ENCODE assay signal across 17 cellular contexts in the genomic region with DNA sequence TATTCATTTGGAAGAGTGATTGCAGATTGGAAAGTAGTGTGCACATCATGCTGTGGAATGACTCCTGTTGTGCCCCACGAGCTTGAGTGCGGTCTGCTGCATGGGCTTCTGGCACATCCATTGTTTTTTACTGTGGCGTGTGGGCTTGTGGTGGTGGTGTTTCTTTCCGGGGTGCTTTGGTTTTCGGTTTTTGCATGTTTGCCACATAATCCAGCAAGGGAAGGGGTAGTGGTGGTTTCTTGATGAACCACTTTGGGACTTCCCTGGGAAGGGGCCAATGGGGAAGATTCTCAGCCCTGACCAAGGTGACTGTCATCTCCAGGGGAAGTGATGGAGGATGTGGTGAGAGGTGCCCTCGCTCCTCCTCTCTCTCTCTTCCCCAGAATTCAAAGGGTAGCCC. TPM values are rescaled to one million over a fixed set of nuclear protein-coding genes. Genes with fewer than 3 reads are reported as not detected.
DNase-seq lines count a peak whose midpoint lies in the region.
"Had no signal": no experiment of that assay in that cellular context is flagged by ENCODE, and none has a peak within 500 bp of the region (broad histone marks: within the 10 kb centered on the region; RNA-seq: fewer than 3 reads in every experiment).

No MANE protein-coding gene starts in this region.

- peak; percentile 15 to 56 (median 37) for DNase-seq in CD4-positive, alpha-beta memory T cell
- peak; percentile 66 for DNase-seq in MV-4-11 (lab: John Stamatoyannopoulos, UW)
- DNase-seq in activated naive CD4-positive, alpha-beta T cell treated with anti-CD3 and anti-CD28 coated beads, Interleukin-2, amount 10 ng/mL, durations not matched to agents 7 days and 5 days, result peak; percentile 41
- DNase-seq in stimulated activated CD4-positive, alpha-beta T cell treated with anti-CD3 and anti-CD28 coated beads, Interleukin-4, amount 100 ng/mL, for 24 hours, result peak; percentile 42
- no peak for DNase-seq in NCI-H2227 treated with DMSO at 0.1 percent for 48 hours (lab: John Stamatoyannopoulos, UW)
- no peak for DNase-seq in activated effector memory CD4-positive, alpha-beta T cell treated with Interleukin-2 at 50 U/mL for 16 hours
- DNase-seq in KBM-7, result no peak
- DNase-seq: NCI-H1436, NCI-H446 treated with DMSO at 0.1 percent for 48 hours, OCI-M1, right lobe of liver had no signal

- peaks cover 64% of the 10 kb centered on the region for H3K36me3 ChIP-seq in CD4-positive, alpha-beta memory T cell (ENCODE audit: insufficient read depth, low read length)

- peak overlapping the region; percentile 7 for H3K27ac ChIP-seq in CD4-positive, alpha-beta memory T cell (ENCODE audit: low read depth, low read length)
- H3K27ac ChIP-seq: C4-2B, cardiac muscle cell, gastroesophageal sphincter, KMS-11, right lobe of liver, tibial artery had no signal

- H3K36me3 Mint-ChIP-seq in CD4-positive, alpha-beta memory T cell, result peaks cover 60 to 84% of the 10 kb centered on the region in 2 donors
- H3K36me3 Mint-ChIP-seq in activated naive CD4-positive, alpha-beta T cell treated with anti-CD3 and anti-CD28 coated beads, Interleukin-2, amount 10 ng/mL, durations not matched to agents 7 days and 5 days, result peaks cover 66% of the 10 kb centered on the region

- in situ Hi-C loops in KBM-7 (cut with MboI; ENCODE audit: low pct_unique_long_range_greater_than_20kb, low sequenced_read_pairs), result no loop called here

- peaks cover 41% of the 10 kb centered on the region for H3K4me1 ChIP-seq in CD4-positive, alpha-beta memory T cell (ENCODE audit: insufficient read depth, low read length)
- H3K4me1 ChIP-seq: gastroesophageal sphincter, right lobe of liver, tibial artery had no signal

- CTCF ChIA-PET in CD4-positive, alpha-beta memory T cell (lab: Charles Lee; ENCODE audit: partially characterized antibody), result interaction anchor here (1.3 kb wide), 1 partner anchor 18 kb away, joined by 4 read pairs; no protein-coding TSS in a partner anchor
- CTCF ChIA-PET in activated naive CD4-positive, alpha-beta T cell treated with anti-CD3 and anti-CD28 coated beads, Interleukin-2, amount 10 ng/mL, durations not matched to agents 7 days and 5 days (lab: Charles Lee), result interaction anchor here (0.9 kb wide), 1 partner anchor 139 kb away, joined by 4 read pairs; no protein-coding TSS in a partner anchor

- peak overlapping the region; percentile 58 to 92 (median 76) for H3K27ac Mint-ChIP-seq in CD4-positive, alpha-beta memory T cell
- peak overlapping the region; percentile 85 for H3K27ac Mint-ChIP-seq in activated naive CD4-positive, alpha-beta T cell treated with anti-CD3 and anti-CD28 coated beads, Interleukin-2, amount 10 ng/mL, durations not matched to agents 7 days and 5 days

- peak overlapping the region in 3 of 8 donors; percentile 1 to 41 (median 30) for H3K4me3 Mint-ChIP-seq in CD4-positive, alpha-beta memory T cell
- no peak overlapping the region for H3K4me3 Mint-ChIP-seq in activated naive CD4-positive, alpha-beta T cell treated with anti-CD3 and anti-CD28 coated beads, Interleukin-2, amount 10 ng/mL, durations not matched to agents 7 days and 5 days
- H3K4me3 Mint-ChIP-seq: memory B cell had no signal

- no peaks in the 10 kb centered on the region for H3K27me3 ChIP-seq in CD4-positive, alpha-beta memory T cell (ENCODE audit: insufficient read depth, low read length)
- H3K27me3 ChIP-seq: cardiac muscle cell, gastroesophageal sphincter, right lobe of liver, tibial artery had no signal

- H3K4me1 Mint-ChIP-seq in CD4-positive, alpha-beta memory T cell, result peaks cover 28 to 51% (median 38%) of the 10 kb centered on the region in 4 donors
- H3K4me1 Mint-ChIP-seq in activated naive CD4-positive, alpha-beta T cell treated with anti-CD3 and anti-CD28 coated beads, Interleukin-2, amount 10 ng/mL, durations not matched to agents 7 days and 5 days, result peaks cover 80% of the 10 kb centered on the region

- no peaks in the 10 kb centered on the region for H3K27me3 Mint-ChIP-seq in CD4-positive, alpha-beta memory T cell
- H3K27me3 Mint-ChIP-seq in activated naive CD4-positive, alpha-beta T cell treated with anti-CD3 and anti-CD28 coated beads, Interleukin-2, amount 10 ng/mL, durations not matched to agents 7 days and 5 days, result no peaks in the 10 kb centered on the region
- H3K27me3 Mint-ChIP-seq: memory B cell had no signal

- intact Hi-C loops in CD4-positive, alpha-beta memory T cell (cut with micrococcal nuclease), result no loop called here

- POLR2A ChIA-PET in CD4-positive, alpha-beta memory T cell (lab: Charles Lee; ENCODE audit: partially characterized antibody), result no interaction called here

- no peaks in the 10 kb centered on the region for H3K9me3 ChIP-seq in CD4-positive, alpha-beta memory T cell (ENCODE audit: control insufficient read depth in 1 of 2, low read length in 2 of 2)
- H3K9me3 ChIP-seq: gastroesophageal sphincter, right lobe of liver, tibial artery had no signal

- H3K4me3 ChIP-seq in CD4-positive, alpha-beta memory T cell (ENCODE audit: low read length in 2 of 2), result no peak overlapping the region
- H3K4me3 ChIP-seq: cardiac muscle cell, gastroesophageal sphincter, right lobe of liver, tibial artery had no signal

- no peaks in the 10 kb centered on the region for H3K9me3 Mint-ChIP-seq in CD4-positive, alpha-beta memory T cell
- H3K9me3 Mint-ChIP-seq in activated naive CD4-positive, alpha-beta T cell treated with anti-CD3 and anti-CD28 coated beads, Interleukin-2, amount 10 ng/mL, durations not matched to agents 7 days and 5 days, result no peaks in the 10 kb centered on the region
- H3K9me3 Mint-ChIP-seq: memory B cell had no signal

RNA-seq across cellular contexts. Expression of a gene that starts 57.0 kb away (rescaled TPM):
- 10 to 100 TPM; 51.3 to 52.4 TPM for total RNA-seq in CD4-positive, alpha-beta memory T cell
- polyA plus RNA-seq in CD4-positive, alpha-beta memory T cell, result 10 to 100 TPM; 32.4 to 40.8 TPM

RNA-seq across cellular contexts. Expression of a gene that starts 57.1 kb away (rescaled TPM):
- total RNA-seq in CD4-positive, alpha-beta memory T cell, result 10 to 100 TPM; 43.5 to 47.2 TPM
- polyA plus RNA-seq in CD4-positive, alpha-beta memory T cell, result 10 to 100 TPM; 41.8 to 48.8 TPM

Comparison
In these comparisons a context has a peak if more than half of its experiments do, and no peak if none do; other contexts are left out.
1. DNase-seq: peak in CD4-positive, alpha-beta memory T cell (5 of 5), MV-4-11 (single experiment), activated naive CD4-positive, alpha-beta T cell treated with anti-CD3 and anti-CD28 coated beads, Interleukin-2, amount 10 ng/mL, durations not matched to agents 7 days and 5 days (single experiment) and stimulated activated CD4-positive, alpha-beta T cell treated with anti-CD3 and anti-CD28 coated beads, Interleukin-4, amount 100 ng/mL, for 24 hours (single experiment); none in NCI-H2227 treated with DMSO at 0.1 percent for 48 hours (single experiment), activated effector memory CD4-positive, alpha-beta T cell treated with Interleukin-2 at 50 U/mL for 16 hours (single experiment) and KBM-7 (single experiment).